8 cellular contexts compared by ENCODE assay signal in the genomic region with DNA sequence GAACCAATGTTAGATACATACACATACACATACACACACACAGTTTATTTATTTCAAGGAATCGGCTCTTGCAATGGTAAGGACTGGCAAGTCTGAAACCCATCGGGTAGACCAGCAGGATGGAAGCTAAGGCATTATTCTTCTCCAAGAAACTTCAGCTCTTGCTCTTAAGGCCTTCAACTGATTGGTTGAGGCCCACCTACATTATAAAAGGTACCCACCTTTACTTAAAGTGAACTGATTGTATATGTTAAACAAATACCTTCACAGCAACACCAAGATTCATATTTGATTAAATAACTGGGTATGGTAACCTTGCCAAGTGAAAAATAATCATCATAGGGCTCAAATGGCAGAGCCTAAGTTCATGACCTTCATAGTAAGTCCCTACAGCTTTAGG.
"Had no signal": no experiment of that assay in that cellular context is flagged by ENCODE, and none has a peak within 500 bp of the region (broad histone marks: within the 10 kb centered on the region; RNA-seq: fewer than 3 reads in every experiment).

No MANE protein-coding gene starts in this region.

- ATAC-seq: GM12878 had no signal

- H3K4me3 ChIP-seq: GM12878 had no signal

- FAIRE-seq: G401.6, GM12878, GM12891, GM12892, GM18507, GM19239 had no signal

- DNase-seq: GDM1, GF-D8 had no signal
